Comparison of ENCODE assay signal across 8 cellular contexts in the genomic region with DNA sequence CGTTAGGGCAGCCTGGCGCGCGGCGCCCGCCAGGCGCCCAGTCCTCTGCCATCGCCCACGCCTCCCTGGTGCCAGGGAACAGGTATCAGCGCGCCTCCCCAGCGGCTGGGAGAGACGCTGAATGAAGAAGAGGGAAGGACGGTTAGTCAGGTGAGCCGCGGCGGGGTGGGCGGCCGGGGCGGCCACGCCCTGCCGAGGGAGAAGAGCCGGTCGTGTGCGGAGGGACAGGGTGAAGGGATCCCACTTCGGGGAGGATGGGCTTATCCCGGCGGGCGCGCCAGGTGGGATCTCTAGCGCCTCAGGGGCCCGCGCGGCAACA. TPM values are rescaled to one million over a fixed set of nuclear protein-coding genes. Genes with fewer than 3 reads are reported as not detected.
A peak's percentile ranks its signal among the peaks of the same experiment; 100 is the strongest.
DNase-seq lines count a peak whose midpoint lies in the region; ATAC-seq and TF ChIP-seq lines count a peak whose summit lies in the region.

No MANE protein-coding gene starts in this region.

- H3K4me2 ChIP-seq in parathyroid adenoma (ENCODE audit: low read length) = peak overlapping the region; percentile 70

- TF ChIP-seq POLR2A in NB4 (IDR thresholded peaks at IDR 0.05; ENCODE audit: extremely low read depth, insufficient read length) = peak; percentile 67

- H3K27ac ChIP-seq in endodermal cell (ENCODE audit: low read depth, low read length) (peak overlapping the region; percentile 75), parathyroid adenoma (peak overlapping the region; percentile 92)

- WGBS in endodermal cell (ENCODE audit: insufficient coverage in 1 of 2, insufficient read length in 1 of 2), 2 experiments = 0% methylated on average over 34 of the region's 34 CpGs; no CpG with 5 or more reads in 1 of the 2 experiments

- H3K4me3 Mint-ChIP-seq in endodermal cell = peak overlapping the region; percentile 76

- ATAC-seq in GM19452 (IDR thresholded peaks at IDR 0.05; ENCODE audit: unreplicated experiment) (no peak), GM18907 (IDR thresholded peaks at IDR 0.05; ENCODE audit: unreplicated experiment) (no peak)

- H2AFZ ChIP-seq in parathyroid adenoma = peak overlapping the region; percentile 99

- peaks cover 2% of the 10 kb centered on the region for H3K4me1 ChIP-seq in endodermal cell (ENCODE audit: control insufficient read depth, insufficient read depth, low read length)
- H3K4me1 ChIP-seq in parathyroid adenoma = no peaks in the 10 kb centered on the region

- H3K36me3 ChIP-seq in endodermal cell (ENCODE audit: control insufficient read depth, insufficient read depth, low read length) = no peaks in the 10 kb centered on the region
- no peaks in the 10 kb centered on the region for H3K36me3 ChIP-seq in parathyroid adenoma (ENCODE audit: control insufficient read depth, insufficient read depth, low read length)

- H3K79me2 ChIP-seq in parathyroid adenoma = no peaks in the 10 kb centered on the region

- H3K27me3 ChIP-seq in endodermal cell (ENCODE audit: control insufficient read depth, insufficient read depth, low read length, poor library complexity, severe bottlenecking) = no peaks in the 10 kb centered on the region
- H3K27me3 ChIP-seq in parathyroid adenoma (ENCODE audit: control insufficient read depth, insufficient read depth, low read length) = no peaks in the 10 kb centered on the region

- H3K36me3 Mint-ChIP-seq in endodermal cell (ENCODE audit: low read depth) = peaks cover 3% of the 10 kb centered on the region

- H3K9me3 Mint-ChIP-seq in endodermal cell = no peaks in the 10 kb centered on the region

- H3K27me3 Mint-ChIP-seq in endodermal cell (ENCODE audit: insufficient read depth) = no peaks in the 10 kb centered on the region

- no peaks in the 10 kb centered on the region for H3K9me3 ChIP-seq in endodermal cell (ENCODE audit: control insufficient read depth, low read length)
- H3K9me3 ChIP-seq in parathyroid adenoma (ENCODE audit: control insufficient read depth, low read length) = no peaks in the 10 kb centered on the region

- peak overlapping the region; percentile 70 for H3K9ac ChIP-seq in endodermal cell (ENCODE audit: extremely low read depth, low read length, poor library complexity, severe bottlenecking)
- no peak overlapping the region for H3K9ac ChIP-seq in parathyroid adenoma

- H3K4me3 ChIP-seq in GM08714 (ENCODE audit: low read length) (peak overlapping the region; percentile 81), NB4 (ENCODE audit: low read depth, low read length) (peak overlapping the region; percentile 95), endodermal cell (ENCODE audit: low read length) (peak overlapping the region; percentile 94), parathyroid adenoma (ENCODE audit: low read depth, low read length) (peak overlapping the region; percentile 74)

- H3K4me1 Mint-ChIP-seq in endodermal cell = peaks cover 25% of the 10 kb centered on the region

- TF ChIP-seq CTCF in NB4 (IDR thresholded peaks at IDR 0.05; ENCODE audit: low read depth, low read length) (no peak), endodermal cell (conservative IDR thresholded peaks at IDR 0.05) (peak; percentile 61), parathyroid adenoma (IDR thresholded peaks at IDR 0.05) (no peak)

- DNase-seq in NB4 (ENCODE audit: low read depth) = no peak
- no peak for DNase-seq in endodermal cell
- no peak for DNase-seq in islet precursor cell
- DNase-seq in NCI-H1105 (lab: John Stamatoyannopoulos, UW) = no peak

- H3K27ac Mint-ChIP-seq in endodermal cell = peak overlapping the region; percentile 93

RNA-seq across cellular contexts. Expression of gene ARL4A, which starts 0.6 kb away (rescaled TPM):
- 10 to 100 TPM; 19.1 to 26.4 TPM for total RNA-seq in endodermal cell
- polyA plus RNA-seq in endodermal cell (2013, experiment 1 of 2) = 67.5 TPM
- polyA plus RNA-seq in endodermal cell (2013, experiment 2 of 2) = 56.6 TPM
